8 cellular contexts compared by ENCODE assay signal in genomic region chr20:45798935-45799642, GRCh38. TPM values are rescaled to one million over a fixed set of nuclear protein-coding genes. Genes with fewer than 3 reads are reported as not detected.
DNase-seq lines count a peak whose midpoint lies in the region; ATAC-seq lines count a peak whose summit lies in the region.

No MANE protein-coding gene starts in this region.

- no peak overlapping the region for H3K4me3 Mint-ChIP-seq in CD4-positive, alpha-beta memory T cell

- H3K4me1 ChIP-seq in CD4-positive, alpha-beta memory T cell (ENCODE audit: insufficient read depth, low read length): peaks cover 7% of the 10 kb centered on the region

- no peak overlapping the region for H3K27ac ChIP-seq in CD4-positive, alpha-beta memory T cell (ENCODE audit: low read depth, low read length)

- ATAC-seq in HG03097 (IDR thresholded peaks at IDR 0.05; ENCODE audit: low FRiP score, unreplicated experiment) (peak; percentile 61), HG02973 (IDR thresholded peaks at IDR 0.05; ENCODE audit: unreplicated experiment) (no peak)
- peak; percentile 92 for ATAC-seq in stimulated activated naive CD8-positive, alpha-beta T cell treated with anti-CD3 and anti-CD28 coated beads, Interleukin-15, Interleukin-2, amounts not matched to agents 100 U/mL and 50 U/mL, for 24 hours

- no peaks in the 10 kb centered on the region for H3K27me3 Mint-ChIP-seq in CD4-positive, alpha-beta memory T cell

- no peaks in the 10 kb centered on the region for H3K27me3 ChIP-seq in CD4-positive, alpha-beta memory T cell (ENCODE audit: insufficient read depth, low read length)

- intact Hi-C loops in CD4-positive, alpha-beta memory T cell (cut with micrococcal nuclease): loop anchor here (1.0 to 10.0 kb wide), 4 partner anchors 56 to 886 kb away; partner anchors contain the start of genes ACOT8, CTSA, NEURL2 and TP53RK

- H3K4me1 Mint-ChIP-seq in CD4-positive, alpha-beta memory T cell: peaks cover 4 to 11% (median 8%) of the 10 kb centered on the region in 4 donors

- H3K9me3 ChIP-seq in CD4-positive, alpha-beta memory T cell (ENCODE audit: control insufficient read depth in 1 of 2, low read length in 2 of 2): no peaks in the 10 kb centered on the region

- H3K36me3 Mint-ChIP-seq in CD4-positive, alpha-beta memory T cell: peaks cover 30 to 42% of the 10 kb centered on the region in 2 donors

- CTCF ChIA-PET in CD4-positive, alpha-beta memory T cell (lab: Charles Lee; ENCODE audit: partially characterized antibody): interaction anchor here (0.6 to 3.2 kb wide), 32 partner anchors 8 to 1722 kb away, joined by 3 to 54 read pairs (median 6); partner anchors contain the start of genes ACOT8, CTSA, NEURL2 and PCIF1

- DNase-seq in CD4-positive, alpha-beta memory T cell: peak; percentile 56 to 62 (median 60)
- DNase-seq in NCI-H774 (lab: John Stamatoyannopoulos, UW) (peak; percentile 54), ecto neural progenitor cell (ENCODE audit: low spot score) (peak; percentile 56), midbrain (lab: John Stamatoyannopoulos, UW) (peak; percentile 19)
- peak; percentile 59 for DNase-seq in activated CD4-positive, alpha-beta T cell treated with anti-CD3 and anti-CD28 coated beads, Interleukin-2, amount 50 U/mL, for 1 hour
- DNase-seq in stimulated activated naive CD8-positive, alpha-beta T cell treated with anti-CD3 and anti-CD28 coated beads, Interleukin-15, Interleukin-2, amounts not matched to agents 100 U/mL and 50 U/mL, for 24 hours: peak; percentile 70

- POLR2A ChIA-PET in CD4-positive, alpha-beta memory T cell (lab: Charles Lee; ENCODE audit: partially characterized antibody): interaction anchor here (0.5 to 1.9 kb wide), 4 partner anchors 18 to 172 kb away, joined by 3 to 24 read pairs (median 4); partner anchors contain the start of genes PCIF1 and ZNF335

- no peak overlapping the region for H3K4me3 ChIP-seq in CD4-positive, alpha-beta memory T cell (ENCODE audit: low read length in 2 of 2)

- no peaks in the 10 kb centered on the region for H3K9me3 Mint-ChIP-seq in CD4-positive, alpha-beta memory T cell

- H3K27ac Mint-ChIP-seq in CD4-positive, alpha-beta memory T cell: peak overlapping the region in 6 of 7 donors; percentile 3 to 89 (median 46)

- H3K36me3 ChIP-seq in CD4-positive, alpha-beta memory T cell (ENCODE audit: insufficient read depth, low read length): peaks cover 46% of the 10 kb centered on the region

RNA-seq across cellular contexts. Expression of gene DNTTIP1, which starts 7.3 kb away (rescaled TPM):
- total RNA-seq in CD4-positive, alpha-beta memory T cell: 10 to 100 TPM; 18.6 TPM
- polyA plus RNA-seq in CD4-positive, alpha-beta memory T cell: 10 to 100 TPM; 37.3 to 49.9 TPM

RNA-seq across cellular contexts. Expression of gene WFDC3, which starts 7.4 kb away (rescaled TPM):
- not detected for total RNA-seq in CD4-positive, alpha-beta memory T cell
- polyA plus RNA-seq in CD4-positive, alpha-beta memory T cell: not detected

RNA-seq across cellular contexts. Expression of gene UBE2C, which starts 13.4 kb away (rescaled TPM):
- total RNA-seq in CD4-positive, alpha-beta memory T cell: under 1 TPM; 0.55 to 0.61 TPM
- polyA plus RNA-seq in CD4-positive, alpha-beta memory T cell: under 1 TPM in 1 of 2 donors, not detected in 1; 0.36 TPM

RNA-seq across cellular contexts. Expression of gene TNNC2, which starts 28.0 kb away (rescaled TPM):
- not detected for total RNA-seq in CD4-positive, alpha-beta memory T cell
- polyA plus RNA-seq in CD4-positive, alpha-beta memory T cell: under 1 TPM; 0.61 to 0.67 TPM

RNA-seq across cellular contexts. Expression of gene SNX21, which starts 34.5 kb away (rescaled TPM):
- total RNA-seq in CD4-positive, alpha-beta memory T cell: 1 to 10 TPM; 2.6 to 3.5 TPM
- polyA plus RNA-seq in CD4-positive, alpha-beta memory T cell: 1 to 10 TPM in 1 of 2 donors, under 1 TPM in 1; 0.20 to 1.8 TPM

Comparison
In these comparisons a context has a peak if more than half of its experiments do, and no peak if none do; other contexts are left out.
1. DNase-seq: peak in every context shown above with its lines; median percentile 70 in stimulated activated naive CD8-positive, alpha-beta T cell treated with anti-CD3 and anti-CD28 coated beads, Interleukin-15, Interleukin-2, amounts not matched to agents 100 U/mL and 50 U/mL, for 24 hours; 60 in CD4-positive, alpha-beta memory T cell; 59 in activated CD4-positive, alpha-beta T cell treated with anti-CD3 and anti-CD28 coated beads, Interleukin-2, amount 50 U/mL, for 1 hour; 56 in ecto neural progenitor cell; 54 in NCI-H774; 19 in midbrain.